23 cellular contexts compared by ENCODE assay signal in the genomic region with DNA sequence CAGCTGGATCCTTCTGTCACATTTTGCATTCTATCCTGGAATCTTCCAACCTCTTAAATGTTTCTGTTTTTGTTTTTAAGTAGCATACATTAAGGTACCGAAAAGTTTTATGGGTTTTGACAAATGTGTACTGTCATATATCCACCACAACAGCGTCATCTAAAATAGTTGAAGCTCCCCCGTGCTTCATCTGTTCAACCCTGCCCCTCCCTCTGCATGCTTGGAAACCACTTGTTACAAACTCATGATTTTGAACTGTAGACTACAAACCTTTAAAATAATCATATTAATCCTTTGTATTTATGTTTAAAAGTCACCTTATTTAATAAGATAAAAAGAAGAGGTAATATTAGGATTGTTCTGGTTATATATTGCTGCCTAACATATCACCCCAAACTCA.
"Had no signal": no experiment of that assay in that cellular context is flagged by ENCODE, and none has a peak within 500 bp of the region (broad histone marks: within the 10 kb centered on the region; RNA-seq: fewer than 3 reads in every experiment).

No MANE protein-coding gene starts in this region.

- H3K36me3 ChIP-seq: colonic mucosa, esophagus muscularis mucosa, esophagus squamous epithelium, gastrocnemius medialis, gastroesophageal sphincter, heart left ventricle, heart right ventricle had no signal

- H3K27me3 ChIP-seq: colonic mucosa, dorsolateral prefrontal cortex, esophagus muscularis mucosa, esophagus squamous epithelium, foreskin keratinocyte, gastrocnemius medialis, gastroesophageal sphincter, heart left ventricle, heart right ventricle had no signal

- H3K4me1 ChIP-seq: colonic mucosa, esophagus muscularis mucosa, esophagus squamous epithelium, foreskin keratinocyte, gastrocnemius medialis, gastroesophageal sphincter, heart left ventricle, heart right ventricle had no signal

- DNase-seq: colonic mucosa; cortex of kidney; dermis blood vessel endothelial cell; dorsolateral prefrontal cortex; effector CD4-positive, alpha-beta T cell; effector CD8-positive, alpha-beta T cell; effector memory CD4-positive, alpha-beta T cell; effector memory CD8-positive, alpha-beta T cell; endodermal cell; erythroblast; esophagus squamous epithelium; foreskin fibroblast; foreskin keratinocyte; foreskin melanocyte; gastrocnemius medialis; glutamatergic neuron; head of caudate nucleus; heart left ventricle; heart right ventricle had no signal

- H3K4me3 ChIP-seq: colonic mucosa, coronary artery, dorsolateral prefrontal cortex, esophagus muscularis mucosa, esophagus squamous epithelium, gastrocnemius medialis, gastroesophageal sphincter, heart left ventricle, heart right ventricle had no signal

- H3K9me3 ChIP-seq: colonic mucosa, esophagus muscularis mucosa, esophagus squamous epithelium, gastrocnemius medialis, gastroesophageal sphincter, heart left ventricle had no signal

- H3K27ac ChIP-seq: colonic mucosa, coronary artery, dorsolateral prefrontal cortex, epithelial cell of prostate, esophagus muscularis mucosa, esophagus squamous epithelium, foreskin keratinocyte, gastrocnemius medialis, gastroesophageal sphincter, heart left ventricle, heart right ventricle had no signal
